In the genomic region with DNA sequence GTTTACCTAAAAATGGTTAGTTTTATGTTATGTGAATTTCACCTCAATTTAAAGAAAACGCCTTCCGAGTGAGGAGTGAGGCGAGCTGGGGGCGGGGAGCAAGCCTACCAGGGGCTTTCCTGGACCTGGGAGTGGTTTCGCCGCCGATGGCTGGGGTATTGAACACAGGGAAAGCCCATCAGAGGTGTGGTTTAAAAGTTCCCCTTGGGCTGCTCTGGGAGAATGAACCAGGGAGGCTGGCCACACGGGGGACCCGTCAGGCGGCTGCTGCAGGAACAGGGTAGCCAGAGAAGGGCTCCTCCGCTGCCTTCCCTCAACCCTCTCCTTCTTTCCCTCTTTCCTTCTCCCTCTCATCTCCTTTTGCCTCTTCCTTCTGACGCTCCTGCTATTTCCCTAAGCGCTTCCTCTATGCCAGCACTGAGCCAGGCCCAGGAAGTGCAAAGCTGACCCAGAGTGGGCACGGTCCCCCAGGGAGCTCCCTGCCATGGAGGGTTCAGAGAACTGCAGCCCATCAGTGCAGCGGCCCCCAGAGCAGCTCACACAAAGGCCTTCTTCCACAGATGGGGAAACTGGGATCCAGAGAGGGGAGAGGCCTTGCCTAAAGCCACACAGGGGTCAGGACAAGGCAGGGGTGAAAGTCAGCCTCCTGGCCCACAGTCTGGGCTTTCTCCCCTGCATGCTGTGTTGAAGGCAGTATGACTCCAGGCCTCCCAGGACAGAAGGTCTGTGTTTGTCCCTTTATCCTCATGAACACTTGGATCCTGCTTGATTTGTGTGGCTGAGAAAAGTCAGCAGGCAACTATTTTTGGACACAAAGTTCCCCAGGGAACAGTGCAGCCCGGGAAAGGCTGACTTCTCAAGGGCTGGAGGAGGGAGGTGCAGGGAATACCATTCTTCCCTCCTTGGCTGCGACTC, we compare ENCODE assay signal across 8 cellular contexts. TPM values are rescaled to one million over a fixed set of nuclear protein-coding genes. Genes with fewer than 3 reads are reported as not detected.
A peak's percentile ranks its signal among the peaks of the same experiment; 100 is the strongest.
DNase-seq lines count a peak whose midpoint lies in the region; ATAC-seq and TF ChIP-seq lines count a peak whose summit lies in the region.

No MANE protein-coding gene starts in this region.

- ATAC-seq in HG02885 (IDR thresholded peaks at IDR 0.05; ENCODE audit: poor library complexity, unreplicated experiment) (peak; percentile 20), HG03520 (IDR thresholded peaks at IDR 0.05; ENCODE audit: unreplicated experiment) (no peak)

- peaks cover 91% of the 10 kb centered on the region for H3K36me3 Mint-ChIP-seq in activated CD4-positive, alpha-beta memory T cell treated with anti-CD3 and anti-CD28 coated beads, Interleukin-2, amount 10 ng/mL, durations not matched to agents 7 days and 5 days (ENCODE audit: low read depth)
- H3K36me3 Mint-ChIP-seq in endothelial cell (ENCODE audit: low read depth, unreplicated experiment), result peaks cover 23% of the 10 kb centered on the region

- DNase-seq in CD1c-positive myeloid dendritic cell (ENCODE audit: extremely low spot score) (peak; percentile 54), endothelial cell (ENCODE audit: low spot score) (no peak), osteoblast (ENCODE audit: insufficient read length, low spot score, missing footprints) (peak; percentile 94), transverse colon (peak; percentile 48), SKM-1 treated with dmso at 0.1 percent for 144 hours (lab: John Stamatoyannopoulos, UW; ENCODE audit: unreplicated experiment) (no peak)
- peak; percentile 59 for DNase-seq in activated CD4-positive, alpha-beta memory T cell treated with anti-CD3 and anti-CD28 coated beads, Interleukin-2, amount 10 ng/mL, durations not matched to agents 7 days and 5 days

- H3K27ac ChIP-seq in osteoblast (ENCODE audit: low read depth, low read length) (peak overlapping the region; percentile 74), transverse colon (peak overlapping the region; percentile 86 to 91 (median 90))

- H3K4me1 ChIP-seq in osteoblast (ENCODE audit: insufficient read depth, low read length), result peaks cover 50% of the 10 kb centered on the region
- peaks cover 26 to 58% (median 49%) of the 10 kb centered on the region in 4 donors for H3K4me1 ChIP-seq in transverse colon

- peak overlapping the region; percentile 41 for H3K4me3 ChIP-seq in osteoblast (ENCODE audit: insufficient read depth, low read length)
- H3K4me3 ChIP-seq in transverse colon, result peak overlapping the region in 1 of 4 donors; percentile 24

- H3K4me2 ChIP-seq in osteoblast (ENCODE audit: insufficient read depth, low read length), result peak overlapping the region; percentile 61

- TF ChIP-seq CTCF in endothelial cell (IDR thresholded peaks at IDR 0.05; ENCODE audit: unreplicated experiment) (no peak), osteoblast (IDR thresholded peaks at IDR 0.05; ENCODE audit: extremely low read depth, low read depth, low read length) (peak; percentile 21), transverse colon (IDR thresholded peaks at IDR 0.05) (no peak)

- intact Hi-C loops in transverse colon (cut with DNase I; ENCODE audit: low total_unique reads), result no loop called here

- H2AFZ ChIP-seq in osteoblast (ENCODE audit: low read length), result peak overlapping the region; percentile 28

- H3K4me3 Mint-ChIP-seq in activated CD4-positive, alpha-beta memory T cell treated with anti-CD3 and anti-CD28 coated beads, Interleukin-2, amount 10 ng/mL, durations not matched to agents 7 days and 5 days, result peak overlapping the region; percentile 100
- peak overlapping the region; percentile 59 for H3K4me3 Mint-ChIP-seq in endothelial cell (ENCODE audit: unreplicated experiment)

- no peak for TF ChIP-seq EP300 in transverse colon (IDR thresholded peaks at IDR 0.05; ENCODE audit: low read depth)

- no peaks in the 10 kb centered on the region for H3K9me3 Mint-ChIP-seq in activated CD4-positive, alpha-beta memory T cell treated with anti-CD3 and anti-CD28 coated beads, Interleukin-2, amount 10 ng/mL, durations not matched to agents 7 days and 5 days
- no peaks in the 10 kb centered on the region for H3K9me3 Mint-ChIP-seq in endothelial cell (ENCODE audit: unreplicated experiment)

- CTCF ChIA-PET in activated CD4-positive, alpha-beta memory T cell treated with anti-CD3 and anti-CD28 coated beads, Interleukin-2, amount 10 ng/mL, durations not matched to agents 7 days and 5 days (lab: Charles Lee), result interaction anchor here (0.8 to 8.6 kb wide), 5 partner anchors 10 to 270 kb away, joined by 3 to 87 read pairs (median 4); no protein-coding TSS in a partner anchor

- peaks cover 14% of the 10 kb centered on the region for H3K36me3 ChIP-seq in osteoblast (ENCODE audit: insufficient read depth, low read length)
- peaks cover 0 to 17% (median 8%) of the 10 kb centered on the region in 4 donors for H3K36me3 ChIP-seq in transverse colon

- WGBS in transverse colon (ENCODE audit: low coverage in 1 of 2), 2 donors, result 43% methylated on average over 17 of the region's 17 CpGs; no CpG with 5 or more reads in 1 of the 2 donors

- H3K27me3 ChIP-seq in osteoblast (ENCODE audit: insufficient read depth, low read length) (no peaks in the 10 kb centered on the region), transverse colon (no peaks in the 10 kb centered on the region)

- peak overlapping the region; percentile 98 for H3K27ac Mint-ChIP-seq in activated CD4-positive, alpha-beta memory T cell treated with anti-CD3 and anti-CD28 coated beads, Interleukin-2, amount 10 ng/mL, durations not matched to agents 7 days and 5 days
- H3K27ac Mint-ChIP-seq in endothelial cell (ENCODE audit: unreplicated experiment), result peak overlapping the region; percentile 48

- no peak for TF ChIP-seq POLR2A in transverse colon (IDR thresholded peaks at IDR 0.05)

- H3K9me3 ChIP-seq in osteoblast (ENCODE audit: low read depth, low read length) (no peaks in the 10 kb centered on the region), transverse colon (no peaks in the 10 kb centered on the region)

- no peaks in the 10 kb centered on the region for H3K27me3 Mint-ChIP-seq in activated CD4-positive, alpha-beta memory T cell treated with anti-CD3 and anti-CD28 coated beads, Interleukin-2, amount 10 ng/mL, durations not matched to agents 7 days and 5 days
- peaks cover 17% of the 10 kb centered on the region for H3K27me3 Mint-ChIP-seq in endothelial cell (ENCODE audit: unreplicated experiment)

- POLR2A ChIA-PET in activated CD4-positive, alpha-beta memory T cell treated with anti-CD3 and anti-CD28 coated beads, Interleukin-2, amount 10 ng/mL, durations not matched to agents 7 days and 5 days (lab: Charles Lee), result interaction anchor here (1.0 to 13.4 kb wide), 6 partner anchors 10 to 313 kb away, joined by 3 to 633 read pairs (median 76); no protein-coding TSS in a partner anchor

- peaks cover 49% of the 10 kb centered on the region for H3K79me2 ChIP-seq in osteoblast (ENCODE audit: insufficient read depth, low read length)

- no peaks in the 10 kb centered on the region for H4K20me1 ChIP-seq in osteoblast (ENCODE audit: insufficient read depth, low read length)

- H3K4me1 Mint-ChIP-seq in activated CD4-positive, alpha-beta memory T cell treated with anti-CD3 and anti-CD28 coated beads, Interleukin-2, amount 10 ng/mL, durations not matched to agents 7 days and 5 days, result peaks cover 59% of the 10 kb centered on the region
- peaks cover 59% of the 10 kb centered on the region for H3K4me1 Mint-ChIP-seq in endothelial cell (ENCODE audit: unreplicated experiment)

- in situ Hi-C loops in transverse colon (cut with MboI; ENCODE audit: low pct_ligation_motif_present in 1 of 4, low pct_unique_long_range_greater_than_20kb in 1 of 4, low sequenced_read_pairs in 3 of 4), result no loop called here

RNA-seq across cellular contexts. Expression of a gene that starts 4.6 kb away (rescaled TPM):
- total RNA-seq in activated CD4-positive, alpha-beta memory T cell treated with anti-CD3 and anti-CD28 coated beads, Interleukin-2, amount 10 ng/mL, durations not matched to agents 7 days and 5 days, result 100 to 1,000 TPM; 350 to 355 TPM
- total RNA-seq in endothelial cell (ENCODE audit: unreplicated experiment), result 79.1 TPM
- total RNA-seq in osteoblast, result 24.8 and 27.9 TPM in 2 replicates
- 10 to 100 TPM; 34.8 to 63.2 (median 48.6) TPM for total RNA-seq in transverse colon

RNA-seq across cellular contexts. Expression of a gene that starts 53.5 kb away (rescaled TPM):
- not detected for total RNA-seq in activated CD4-positive, alpha-beta memory T cell treated with anti-CD3 and anti-CD28 coated beads, Interleukin-2, amount 10 ng/mL, durations not matched to agents 7 days and 5 days
- total RNA-seq in endothelial cell (ENCODE audit: unreplicated experiment), result not detected
- total RNA-seq in osteoblast, result not detected in 2 replicates
- not detected for total RNA-seq in transverse colon

Comparison
In these comparisons a context has a peak if more than half of its experiments do, and no peak if none do; other contexts are left out.
1. DNase-seq: peak in CD1c-positive myeloid dendritic cell (single experiment), activated CD4-positive, alpha-beta memory T cell treated with anti-CD3 and anti-CD28 coated beads, Interleukin-2, amount 10 ng/mL, durations not matched to agents 7 days and 5 days (single experiment), osteoblast (single experiment) and transverse colon (single experiment); none in endothelial cell (single experiment) and SKM-1 treated with dmso at 0.1 percent for 144 hours (single experiment).